In genomic region chr12:15910468-15910863, GRCh38 we compare ENCODE assay signal across 8 cellular contexts. TPM values are rescaled to one million over a fixed set of nuclear protein-coding genes. Genes with fewer than 3 reads are reported as not detected.
DNase-seq lines count a peak whose midpoint lies in the region; ATAC-seq and TF ChIP-seq lines count a peak whose summit lies in the region.

No MANE protein-coding gene starts in this region.

- TF ChIP-seq CTCF in adrenal gland (IDR thresholded peaks at IDR 0.05) (no peak), uterus (IDR thresholded peaks at IDR 0.05) (no peak)

- H3K4me3 ChIP-seq in right cardiac atrium (ENCODE audit: low read length) = peak overlapping the region; percentile 71
- peak overlapping the region in 1 of 4 donors; percentile 95 for H3K4me3 ChIP-seq in adrenal gland
- peak overlapping the region; percentile 70 for H3K4me3 ChIP-seq in mononuclear cell (ENCODE audit: low read length)
- peak overlapping the region; percentile 60 to 74 for H3K4me3 ChIP-seq in uterus

- H3K27ac ChIP-seq in right cardiac atrium (ENCODE audit: low read length) (no peak overlapping the region), adrenal gland (peak overlapping the region in 3 of 5 donors; percentile 78 to 97 (median 93)), uterus (peak overlapping the region; percentile 92)

- TF ChIP-seq POLR2A in adrenal gland (IDR thresholded peaks at IDR 0.05) (no peak), uterus (IDR thresholded peaks at IDR 0.05) (no peak)

- no peak for DNase-seq in right cardiac atrium
- no peak for DNase-seq in left ventricle myocardium superior
- DNase-seq in adrenal gland = no peak
- DNase-seq in uterus = no peak
- no peak for DNase-seq in DMS79 treated with DMSO at 0.1 percent for 48 hours (lab: John Stamatoyannopoulos, UW)

- WGBS in right cardiac atrium = 71% methylated on average over 5 of the region's 5 CpGs
- WGBS in adrenal gland, 4 donors = 60 to 67% (median 63%) methylated on average over 5 of the region's 5 CpGs

- ATAC-seq in right cardiac atrium (no peak), left ventricle myocardium superior (no peak), HG02759 (IDR thresholded peaks at IDR 0.05; ENCODE audit: unreplicated experiment) (no peak), HG03432 (IDR thresholded peaks at IDR 0.05; ENCODE audit: unreplicated experiment) (no peak)

- intact Hi-C loops in right cardiac atrium (cut with DNase I) = no loop called here
- intact Hi-C loops in left ventricle myocardium superior (cut with micrococcal nuclease) = no loop called here
- intact Hi-C loops in adrenal gland (cut with DNase I) = no loop called here
- intact Hi-C loops in uterus (cut with DNase I; ENCODE audit: low total_unique reads) = no loop called here

- H3K4me1 ChIP-seq in right cardiac atrium (ENCODE audit: control insufficient read depth, insufficient read depth, low read length) = peaks cover 2% of the 10 kb centered on the region
- H3K4me1 ChIP-seq in adrenal gland (replicated peaks in 1 of 2) = peaks cover 0 to 9% of the 10 kb centered on the region in 2 donors
- H3K4me1 ChIP-seq in mononuclear cell (ENCODE audit: insufficient read depth, low read length) = peaks cover 4% of the 10 kb centered on the region
- H3K4me1 ChIP-seq in uterus = no peaks in the 10 kb centered on the region

- H3K27me3 ChIP-seq in right cardiac atrium (ENCODE audit: control insufficient read depth, insufficient read depth) (no peaks in the 10 kb centered on the region), adrenal gland (no peaks in the 10 kb centered on the region), mononuclear cell (ENCODE audit: insufficient read depth, low read length) (no peaks in the 10 kb centered on the region), uterus (no peaks in the 10 kb centered on the region)

- H3K36me3 ChIP-seq in adrenal gland (replicated peaks in 1 of 2) (no peaks in the 10 kb centered on the region), uterus (no peaks in the 10 kb centered on the region)

- H3K9me3 ChIP-seq in right cardiac atrium (ENCODE audit: control insufficient read depth, low read length) (no peaks in the 10 kb centered on the region), adrenal gland (replicated peaks in 1 of 3) (no peaks in the 10 kb centered on the region), mononuclear cell (ENCODE audit: low read depth, low read length) (no peaks in the 10 kb centered on the region), uterus (no peaks in the 10 kb centered on the region)

RNA-seq across cellular contexts. Expression of gene DERA, which starts 0.7 kb away (rescaled TPM):
- 10 to 100 TPM; 14.8 to 17.4 (median 16.6) TPM for total RNA-seq in right cardiac atrium
- 15.9 TPM for polyA plus RNA-seq in right cardiac atrium
- 16.9 TPM for total RNA-seq in left ventricle myocardium superior
- total RNA-seq in adrenal gland = 10 to 100 TPM; 24.1 to 37.5 (median 33.6) TPM
- 10 to 100 TPM; 15.9 to 31.3 (median 16.5) TPM for polyA plus RNA-seq in adrenal gland
- total RNA-seq in mononuclear cell = 18.9 TPM
- total RNA-seq in uterus = 10 to 100 TPM in 3 of 4 donors, 1 to 10 TPM in 1; 7.7 to 58.3 (median 19.2) TPM

RNA-seq across cellular contexts. Expression of gene STRAP, which starts 28.3 kb away (rescaled TPM):
- total RNA-seq in right cardiac atrium (100 to 1,000 TPM; 102 to 127 (median 106) TPM), left ventricle myocardium superior (128 TPM), adrenal gland (100 to 1,000 TPM in 3 of 8 donors, 10 to 100 TPM in 5; 48.6 to 157 (median 86.0) TPM), mononuclear cell (59.0 TPM), uterus (10 to 100 TPM; 43.8 to 65.8 (median 58.2) TPM)
- polyA plus RNA-seq in right cardiac atrium (121 TPM), adrenal gland (100 to 1,000 TPM in 2 of 3 donors, 10 to 100 TPM in 1; 86.4 to 231 (median 133) TPM)
